ENCODE assay signal across 1 cellular context in the genomic region with DNA sequence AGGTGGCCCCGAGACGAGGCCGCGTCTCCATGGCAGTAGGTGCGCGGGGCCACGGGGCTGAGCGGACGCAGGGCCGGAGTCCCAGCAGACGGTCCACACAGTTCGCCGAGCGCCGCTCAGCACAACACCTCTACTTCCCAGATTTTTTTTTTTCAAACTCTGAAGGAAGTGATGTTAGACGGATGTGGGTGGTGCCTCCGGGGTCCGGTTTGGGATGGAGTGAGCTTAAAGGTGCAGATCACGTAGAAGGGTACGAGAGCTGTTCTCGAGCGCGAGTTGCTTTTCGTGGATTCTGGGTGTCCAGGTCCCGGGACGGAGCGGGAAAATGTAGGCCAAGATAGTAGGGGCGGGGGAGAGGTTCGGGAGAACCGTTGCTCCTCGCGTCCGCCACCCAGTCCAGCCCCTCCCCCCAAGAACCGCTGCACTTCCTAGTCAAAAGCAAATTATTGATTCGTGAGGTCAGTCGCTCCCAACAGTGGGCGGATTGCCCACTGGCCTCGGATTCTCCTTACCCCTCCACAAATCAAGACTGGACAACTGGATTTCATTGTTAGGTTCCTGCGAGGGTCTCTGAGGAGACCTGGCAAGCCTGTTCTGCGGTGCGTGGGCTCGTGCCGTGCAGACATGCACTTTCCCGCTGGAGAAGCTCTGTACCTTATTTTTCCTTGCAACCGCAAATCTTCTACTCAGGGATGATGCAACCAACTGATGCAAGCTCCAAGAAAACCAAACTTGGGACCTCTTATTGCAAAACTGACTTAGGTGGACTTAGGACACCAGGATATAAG.
TF ChIP-seq lines count a peak whose summit lies in the region.

TSS of gene TXNDC12 (minus strand) at position 126 of the 788 bp plus-strand sequence. CDS start at position 31, 95 bp downstream.

TF ChIP-seq in HepG2, 621 proteins besides CTCF, POLR2A, EP300 and RAD21 (continued from another document and continues in another):
- peak; percentile 33; the same call in 1 of the 2 replicates for TF ChIP-seq ZNF383 (CRISPR knock-in tag; IDR thresholded peaks at IDR 0.05; ENCODE audit: borderline replicate concordance)
- peak; percentile 59; the same call in 1 of the 2 replicates for TF ChIP-seq SP4 (CRISPR knock-in tag; IDR thresholded peaks at IDR 0.05)
- no peak for TF ChIP-seq HNRNPL (IDR thresholded peaks at IDR 0.05; ENCODE audit: low read depth, low read length)
- TF ChIP-seq ZNF670 (CRISPR knock-in tag; IDR thresholded peaks at IDR 0.05; ENCODE audit: borderline replicate concordance): peak; percentile 66; the same call in 1 of the 2 replicates
- TF ChIP-seq, protein P1, sequence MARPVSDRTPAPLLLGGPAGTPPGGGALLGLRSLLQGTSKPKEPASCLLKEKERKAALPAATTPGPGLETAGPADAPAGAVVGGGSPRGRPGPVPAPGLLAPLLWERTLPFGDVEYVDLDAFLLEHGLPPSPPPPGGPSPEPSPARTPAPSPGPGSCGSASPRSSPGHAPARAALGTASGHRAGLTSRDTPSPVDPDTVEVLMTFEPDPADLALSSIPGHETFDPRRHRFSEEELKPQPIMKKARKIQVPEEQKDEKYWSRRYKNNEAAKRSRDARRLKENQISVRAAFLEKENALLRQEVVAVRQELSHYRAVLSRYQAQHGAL (CRISPR knock-in tag; IDR thresholded peaks at IDR 0.05; ENCODE audit: not compliant biosample characterization): no peak
- no peak; the same call in 1 of the 2 replicates for TF ChIP-seq TMF1 (CRISPR knock-in tag; IDR thresholded peaks at IDR 0.05; ENCODE audit: low read depth)
- TF ChIP-seq CENPBD1 (CRISPR knock-in tag; IDR thresholded peaks at IDR 0.05; ENCODE audit: borderline replicate concordance, low read depth): no peak
- TF ChIP-seq TBX2 (CRISPR knock-in tag; IDR thresholded peaks at IDR 0.05; ENCODE audit: borderline replicate concordance): no peak; the same call in 1 of the 2 replicates
- TF ChIP-seq HNF1A (IDR thresholded peaks at IDR 0.05; ENCODE audit: low read depth): no peak; the same call in 1 of the 2 replicates
- TF ChIP-seq HNF1A (CRISPR knock-in tag; IDR thresholded peaks at IDR 0.05; ENCODE audit: borderline replicate concordance): peak; percentile 60; the same call in 1 of the 2 replicates
- TF ChIP-seq ZNF512 (CRISPR knock-in tag; IDR thresholded peaks at IDR 0.05): no peak
- TF ChIP-seq, protein P2, sequence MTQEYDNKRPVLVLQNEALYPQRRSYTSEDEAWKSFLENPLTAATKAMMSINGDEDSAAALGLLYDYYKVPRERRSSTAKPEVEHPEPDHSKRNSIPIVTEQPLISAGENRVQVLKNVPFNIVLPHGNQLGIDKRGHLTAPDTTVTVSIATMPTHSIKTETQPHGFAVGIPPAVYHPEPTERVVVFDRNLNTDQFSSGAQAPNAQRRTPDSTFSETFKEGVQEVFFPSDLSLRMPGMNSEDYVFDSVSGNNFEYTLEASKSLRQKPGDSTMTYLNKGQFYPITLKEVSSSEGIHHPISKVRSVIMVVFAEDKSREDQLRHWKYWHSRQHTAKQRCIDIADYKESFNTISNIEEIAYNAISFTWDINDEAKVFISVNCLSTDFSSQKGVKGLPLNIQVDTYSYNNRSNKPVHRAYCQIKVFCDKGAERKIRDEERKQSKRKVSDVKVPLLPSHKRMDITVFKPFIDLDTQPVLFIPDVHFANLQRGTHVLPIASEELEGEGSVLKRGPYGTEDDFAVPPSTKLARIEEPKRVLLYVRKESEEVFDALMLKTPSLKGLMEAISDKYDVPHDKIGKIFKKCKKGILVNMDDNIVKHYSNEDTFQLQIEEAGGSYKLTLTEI (CRISPR knock-in tag; conservative IDR thresholded peaks at IDR 0.05): no peak
- TF ChIP-seq GATA4 (IDR thresholded peaks at IDR 0.05; ENCODE audit: borderline replicate concordance, low read depth): peak; percentile 75; the same call in 1 of the 2 replicates
- TF ChIP-seq, protein P3, sequence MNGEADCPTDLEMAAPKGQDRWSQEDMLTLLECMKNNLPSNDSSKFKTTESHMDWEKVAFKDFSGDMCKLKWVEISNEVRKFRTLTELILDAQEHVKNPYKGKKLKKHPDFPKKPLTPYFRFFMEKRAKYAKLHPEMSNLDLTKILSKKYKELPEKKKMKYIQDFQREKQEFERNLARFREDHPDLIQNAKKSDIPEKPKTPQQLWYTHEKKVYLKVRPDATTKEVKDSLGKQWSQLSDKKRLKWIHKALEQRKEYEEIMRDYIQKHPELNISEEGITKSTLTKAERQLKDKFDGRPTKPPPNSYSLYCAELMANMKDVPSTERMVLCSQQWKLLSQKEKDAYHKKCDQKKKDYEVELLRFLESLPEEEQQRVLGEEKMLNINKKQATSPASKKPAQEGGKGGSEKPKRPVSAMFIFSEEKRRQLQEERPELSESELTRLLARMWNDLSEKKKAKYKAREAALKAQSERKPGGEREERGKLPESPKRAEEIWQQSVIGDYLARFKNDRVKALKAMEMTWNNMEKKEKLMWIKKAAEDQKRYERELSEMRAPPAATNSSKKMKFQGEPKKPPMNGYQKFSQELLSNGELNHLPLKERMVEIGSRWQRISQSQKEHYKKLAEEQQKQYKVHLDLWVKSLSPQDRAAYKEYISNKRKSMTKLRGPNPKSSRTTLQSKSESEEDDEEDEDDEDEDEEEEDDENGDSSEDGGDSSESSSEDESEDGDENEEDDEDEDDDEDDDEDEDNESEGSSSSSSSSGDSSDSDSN (CRISPR knock-in tag; IDR thresholded peaks at IDR 0.05): peak; percentile 82
- no peak for TF ChIP-seq ZNF777 (CRISPR knock-in tag; IDR thresholded peaks at IDR 0.05)
- TF ChIP-seq ZMYM4 (CRISPR knock-in tag; IDR thresholded peaks at IDR 0.05): peak; percentile 79
- TF ChIP-seq PPARG (CRISPR knock-in tag; conservative IDR thresholded peaks at IDR 0.05): no peak; the same call in 1 of the 2 replicates
- peak; percentile 41; the same call in 1 of the 2 replicates for TF ChIP-seq ZSCAN21 (CRISPR knock-in tag; IDR thresholded peaks at IDR 0.05; ENCODE audit: borderline replicate concordance)
- no peak; the same call in 1 of the 2 replicates for TF ChIP-seq KAT7 (CRISPR knock-in tag; IDR thresholded peaks at IDR 0.05; ENCODE audit: borderline replicate concordance)
- TF ChIP-seq ZFP90 (CRISPR knock-in tag; IDR thresholded peaks at IDR 0.05; ENCODE audit: borderline replicate concordance): no peak
- TF ChIP-seq ZNF317 (CRISPR knock-in tag; IDR thresholded peaks at IDR 0.05): peak; percentile 51
- TF ChIP-seq ZNF746 (CRISPR knock-in tag; IDR thresholded peaks at IDR 0.05): peak; percentile 47; the same call in 1 of the 2 replicates
- TF ChIP-seq ZNF569 (CRISPR knock-in tag; IDR thresholded peaks at IDR 0.05; ENCODE audit: borderline replicate concordance): no peak
- TF ChIP-seq ZBTB7A (CRISPR knock-in tag; IDR thresholded peaks at IDR 0.05): peak; percentile 30; the same call in 1 of the 2 replicates
- TF ChIP-seq ZBTB38 (CRISPR knock-in tag; IDR thresholded peaks at IDR 0.05): peak; percentile 73; the same call in 1 of the 2 replicates
- TF ChIP-seq, protein P4, sequence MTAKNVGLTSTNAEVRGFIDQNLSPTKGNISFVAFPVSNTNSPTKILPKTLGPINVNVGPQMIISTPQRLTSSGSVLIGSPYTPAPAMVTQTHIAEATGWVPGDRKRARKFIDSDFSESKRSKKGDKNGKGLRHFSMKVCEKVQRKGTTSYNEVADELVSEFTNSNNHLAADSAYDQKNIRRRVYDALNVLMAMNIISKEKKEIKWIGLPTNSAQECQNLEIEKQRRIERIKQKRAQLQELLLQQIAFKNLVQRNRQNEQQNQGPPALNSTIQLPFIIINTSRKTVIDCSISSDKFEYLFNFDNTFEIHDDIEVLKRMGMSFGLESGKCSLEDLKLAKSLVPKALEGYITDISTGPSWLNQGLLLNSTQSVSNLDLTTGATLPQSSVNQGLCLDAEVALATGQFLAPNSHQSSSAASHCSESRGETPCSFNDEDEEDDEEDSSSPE (CRISPR knock-in tag; IDR thresholded peaks at IDR 0.05): peak; percentile 65
- TF ChIP-seq ISX (CRISPR knock-in tag; conservative IDR thresholded peaks at IDR 0.05): no peak
- TF ChIP-seq, protein P5, sequence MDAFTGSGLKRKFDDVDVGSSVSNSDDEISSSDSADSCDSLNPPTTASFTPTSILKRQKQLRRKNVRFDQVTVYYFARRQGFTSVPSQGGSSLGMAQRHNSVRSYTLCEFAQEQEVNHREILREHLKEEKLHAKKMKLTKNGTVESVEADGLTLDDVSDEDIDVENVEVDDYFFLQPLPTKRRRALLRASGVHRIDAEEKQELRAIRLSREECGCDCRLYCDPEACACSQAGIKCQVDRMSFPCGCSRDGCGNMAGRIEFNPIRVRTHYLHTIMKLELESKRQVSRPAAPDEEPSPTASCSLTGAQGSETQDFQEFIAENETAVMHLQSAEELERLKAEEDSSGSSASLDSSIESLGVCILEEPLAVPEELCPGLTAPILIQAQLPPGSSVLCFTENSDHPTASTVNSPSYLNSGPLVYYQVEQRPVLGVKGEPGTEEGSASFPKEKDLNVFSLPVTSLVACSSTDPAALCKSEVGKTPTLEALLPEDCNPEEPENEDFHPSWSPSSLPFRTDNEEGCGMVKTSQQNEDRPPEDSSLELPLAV (CRISPR knock-in tag; conservative IDR thresholded peaks at IDR 0.05; ENCODE audit: low read depth): no peak
- peak; percentile 16; the same call in 1 of the 2 replicates for TF ChIP-seq ZNF879 (CRISPR knock-in tag; IDR thresholded peaks at IDR 0.05)
- TF ChIP-seq ZNF678 (CRISPR knock-in tag; IDR thresholded peaks at IDR 0.05): 0 out of 2 replicates have a peak, but pooled peaks have one; percentile 25
- TF ChIP-seq ZKSCAN8 (CRISPR knock-in tag; IDR thresholded peaks at IDR 0.05; ENCODE audit: borderline replicate concordance): peak; percentile 53; the same call in 1 of the 2 replicates
- TF ChIP-seq, protein P6, sequence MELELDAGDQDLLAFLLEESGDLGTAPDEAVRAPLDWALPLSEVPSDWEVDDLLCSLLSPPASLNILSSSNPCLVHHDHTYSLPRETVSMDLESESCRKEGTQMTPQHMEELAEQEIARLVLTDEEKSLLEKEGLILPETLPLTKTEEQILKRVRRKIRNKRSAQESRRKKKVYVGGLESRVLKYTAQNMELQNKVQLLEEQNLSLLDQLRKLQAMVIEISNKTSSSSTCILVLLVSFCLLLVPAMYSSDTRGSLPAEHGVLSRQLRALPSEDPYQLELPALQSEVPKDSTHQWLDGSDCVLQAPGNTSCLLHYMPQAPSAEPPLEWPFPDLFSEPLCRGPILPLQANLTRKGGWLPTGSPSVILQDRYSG (CRISPR knock-in tag; IDR thresholded peaks at IDR 0.05): peak; percentile 33; the same call in 1 of the 2 replicates
- 0 out of 2 replicates have a peak, but pooled peaks have one; percentile 18 for TF ChIP-seq WIZ (CRISPR knock-in tag; IDR thresholded peaks at IDR 0.05)
- TF ChIP-seq, protein P7, sequence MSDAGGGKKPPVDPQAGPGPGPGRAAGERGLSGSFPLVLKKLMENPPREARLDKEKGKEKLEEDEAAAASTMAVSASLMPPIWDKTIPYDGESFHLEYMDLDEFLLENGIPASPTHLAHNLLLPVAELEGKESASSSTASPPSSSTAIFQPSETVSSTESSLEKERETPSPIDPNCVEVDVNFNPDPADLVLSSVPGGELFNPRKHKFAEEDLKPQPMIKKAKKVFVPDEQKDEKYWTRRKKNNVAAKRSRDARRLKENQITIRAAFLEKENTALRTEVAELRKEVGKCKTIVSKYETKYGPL (CRISPR knock-in tag; IDR thresholded peaks at IDR 0.05): no peak
- TF ChIP-seq ZNF343 (CRISPR knock-in tag; IDR thresholded peaks at IDR 0.05): peak; percentile 78
- TF ChIP-seq YEATS4 (CRISPR knock-in tag; IDR thresholded peaks at IDR 0.05; ENCODE audit: borderline replicate concordance): peak; percentile 81; the same call in 1 of the 2 replicates
- no peak for TF ChIP-seq ZNF260 (CRISPR knock-in tag; IDR thresholded peaks at IDR 0.05; ENCODE audit: borderline replicate concordance, low read depth)
- TF ChIP-seq ZNF724P (CRISPR knock-in tag; IDR thresholded peaks at IDR 0.05; ENCODE audit: borderline replicate concordance): no peak
- TF ChIP-seq ZNF589 (CRISPR knock-in tag; conservative IDR thresholded peaks at IDR 0.05): 0 out of 2 replicates have a peak, but pooled peaks have one; percentile 64
- TF ChIP-seq THAP11 (CRISPR knock-in tag; IDR thresholded peaks at IDR 0.05): peak; percentile 89
- 0 out of 2 replicates have a peak, but pooled peaks have one; percentile 28 for TF ChIP-seq ZNF567 (CRISPR knock-in tag; IDR thresholded peaks at IDR 0.05; ENCODE audit: borderline replicate concordance)
- 0 out of 2 replicates have a peak, but pooled peaks have one; percentile 23 for TF ChIP-seq ZNF33B (CRISPR knock-in tag; IDR thresholded peaks at IDR 0.05)
- peak; percentile 98 for TF ChIP-seq CEBPG (CRISPR knock-in tag; IDR thresholded peaks at IDR 0.05)
